In genomic region chr3:9398715-9399708, GRCh38 we compare ENCODE assay signal across 7 cellular contexts. TPM values are rescaled to one million over a fixed set of nuclear protein-coding genes. Genes with fewer than 3 reads are reported as not detected.
DNase-seq lines count a peak whose midpoint lies in the region; ATAC-seq, FAIRE-seq and TF ChIP-seq lines count a peak whose summit lies in the region.

No MANE protein-coding gene starts in this region.

- H3K4me1 Mint-ChIP-seq in activated CD4-positive, alpha-beta memory T cell treated with anti-CD3 and anti-CD28 coated beads for 36 hours (ENCODE audit: low read depth): peaks cover 63% of the 10 kb centered on the region

- H3K36me3 ChIP-seq in GM06990 (ENCODE audit: control insufficient read depth, insufficient read depth, low read length) (no peaks in the 10 kb centered on the region), pancreas (no peaks in the 10 kb centered on the region)

- intact Hi-C loops in activated CD4-positive, alpha-beta memory T cell treated with anti-CD3 and anti-CD28 coated beads for 36 hours (cut with micrococcal nuclease): loop anchor here (1.0 to 10.0 kb wide), 6 partner anchors 11 to 533 kb away; partner anchors contain the start of genes ARPC4, CRELD1, JAGN1 and TADA3
- intact Hi-C loops in pancreas (cut with DNase I) (loop anchor here in 1 of 3 donors (10.0 kb wide), 1 partner anchor 46 kb away; no protein-coding TSS in a partner anchor), posterior cingulate gyrus (cut with DNase I) (loop anchor here (2.0 to 5.0 kb wide), 2 partner anchors 24 to 37 kb away; partner anchors contain the start of gene THUMPD3)

- peak overlapping the region; percentile 94 for H3K4me3 Mint-ChIP-seq in activated CD4-positive, alpha-beta memory T cell treated with anti-CD3 and anti-CD28 coated beads for 36 hours

- ATAC-seq in pancreas: no peak
- ATAC-seq in HG02840 (IDR thresholded peaks at IDR 0.05; ENCODE audit: low FRiP score, unreplicated experiment): no peak

- CTCF ChIA-PET in activated CD4-positive, alpha-beta memory T cell treated with anti-CD3 and anti-CD28 coated beads for 36 hours (lab: Charles Lee): interaction anchor here (0.8 to 1.3 kb wide), 5 partner anchors 14 to 328 kb away, joined by 3 to 4 read pairs (median 3); no protein-coding TSS in a partner anchor

- peaks cover 36% of the 10 kb centered on the region for H3K36me3 Mint-ChIP-seq in activated CD4-positive, alpha-beta memory T cell treated with anti-CD3 and anti-CD28 coated beads for 36 hours

- H3K9me3 ChIP-seq in pancreas: no peaks in the 10 kb centered on the region

- TF ChIP-seq CTCF in GM06990 (IDR thresholded peaks at IDR 0.05; ENCODE audit: insufficient read depth, low read length, poor library complexity, severe bottlenecking) (no peak), fibroblast of mammary gland (conservative IDR thresholded peaks at IDR 0.05; ENCODE audit: control insufficient read depth, insufficient read depth, low read depth, low read length) (no peak), pancreas (IDR thresholded peaks at IDR 0.05) (no peak)

- FAIRE-seq in pancreas (lab: Jason Lieb, UNC): no peak

- POLR2A ChIA-PET in activated CD4-positive, alpha-beta memory T cell treated with anti-CD3 and anti-CD28 coated beads for 36 hours (lab: Charles Lee): interaction anchor here (0.7 to 5.8 kb wide), 5 partner anchors 17 to 334 kb away, joined by 3 to 72 read pairs (median 3); partner anchors contain the start of gene THUMPD3

- no peaks in the 10 kb centered on the region for H3K27me3 ChIP-seq in GM06990 (replicated peaks; ENCODE audit: control insufficient read depth, insufficient read depth, low read length)
- no peaks in the 10 kb centered on the region for H3K27me3 ChIP-seq in pancreas

- H3K27me3 Mint-ChIP-seq in activated CD4-positive, alpha-beta memory T cell treated with anti-CD3 and anti-CD28 coated beads for 36 hours: no peaks in the 10 kb centered on the region

- H3K4me3 ChIP-seq in GM06990 (replicated peaks; ENCODE audit: low read depth, low read length) (peak overlapping the region; percentile 92), fibroblast of mammary gland (ENCODE audit: control insufficient read depth, low read depth, low read length) (peak overlapping the region; percentile 96), pancreas (peak overlapping the region; percentile 76 to 94 (median 82))

- DNase-seq in GM06990 (ENCODE audit: extremely low read depth, insufficient read length): peak; percentile 20
- DNase-seq in KG1 (lab: John Stamatoyannopoulos, UW): peak; percentile 47
- DNase-seq in activated CD4-positive, alpha-beta memory T cell treated with anti-CD3 and anti-CD28 coated beads for 36 hours: peak; percentile 53
- DNase-seq in fibroblast of mammary gland (ENCODE audit: low read depth): peak; percentile 64
- peak in 1 of 6 donors; percentile 30 for DNase-seq in pancreas
- no peak for DNase-seq in posterior cingulate gyrus

- peaks cover 53 to 59% (median 58%) of the 10 kb centered on the region in 3 donors for H3K4me1 ChIP-seq in pancreas

- no peaks in the 10 kb centered on the region for H3K9me3 Mint-ChIP-seq in activated CD4-positive, alpha-beta memory T cell treated with anti-CD3 and anti-CD28 coated beads for 36 hours

- 0 to 1% methylated on average over 9 of the region's 9 CpGs for WGBS in pancreas, 2 donors

- H3K27ac Mint-ChIP-seq in activated CD4-positive, alpha-beta memory T cell treated with anti-CD3 and anti-CD28 coated beads for 36 hours: peak overlapping the region; percentile 98

- peak overlapping the region; percentile 90 to 99 (median 98) for H3K27ac ChIP-seq in pancreas

RNA-seq across cellular contexts. Expression of gene SETD5, which starts 1.6 kb away (rescaled TPM):
- 100 to 1,000 TPM in 1 of 2 experiments, 10 to 100 TPM in 1; 98.0 to 103 TPM for total RNA-seq in activated CD4-positive, alpha-beta memory T cell treated with anti-CD3 and anti-CD28 coated beads for 36 hours
- total RNA-seq in pancreas: 10 to 100 TPM; 35.0 to 78.0 (median 44.4) TPM
- 10 to 100 TPM; 25.5 to 31.7 TPM for polyA plus RNA-seq in pancreas

RNA-seq across cellular contexts. Expression of gene THUMPD3, which starts 36.2 kb away (rescaled TPM):
- total RNA-seq in activated CD4-positive, alpha-beta memory T cell treated with anti-CD3 and anti-CD28 coated beads for 36 hours: 10 to 100 TPM; 55.8 to 60.6 TPM
- 10 to 100 TPM; 14.0 to 22.5 (median 16.4) TPM for total RNA-seq in pancreas
- 10 to 100 TPM; 12.0 to 20.6 TPM for polyA plus RNA-seq in pancreas

Comparison
In these comparisons a context has a peak if more than half of its experiments do, and no peak if none do; other contexts are left out.
1. DNase-seq: peak in GM06990 (single experiment), KG1 (single experiment), activated CD4-positive, alpha-beta memory T cell treated with anti-CD3 and anti-CD28 coated beads for 36 hours (single experiment) and fibroblast of mammary gland (single experiment); none in posterior cingulate gyrus (0 of 10).
2. Peak in every context shown above with its lines, with median percentiles within 50 percentile points of each other: H3K4me3 ChIP-seq.